ENCODE assay signal across 8 cellular contexts in genomic region chr18:53796042-53796729, GRCh38.
DNase-seq lines count a peak whose midpoint lies in the region; ATAC-seq and TF ChIP-seq lines count a peak whose summit lies in the region.

No MANE protein-coding gene starts in this region.

- H3K27ac ChIP-seq in ACC112 (ENCODE audit: low read depth, low read length) (peak overlapping the region; percentile 87), vagina (peak overlapping the region; percentile 41)

- H3K4me3 ChIP-seq in ACC112 (ENCODE audit: low read depth, low read length), result peak overlapping the region; percentile 41; the same call in 1 of the 2 replicates
- no peak overlapping the region for H3K4me3 ChIP-seq in epithelial cell of proximal tubule (ENCODE audit: low read depth, low read length)
- H3K4me3 ChIP-seq in vagina, result no peak overlapping the region

- H2AFZ ChIP-seq in ACC112 (ENCODE audit: low read length, unreplicated experiment), result peak overlapping the region; percentile 48

- no peak for TF ChIP-seq CTCF in epithelial cell of proximal tubule (conservative IDR thresholded peaks at IDR 0.05; ENCODE audit: low read depth, low read length)
- TF ChIP-seq CTCF in vagina (IDR thresholded peaks at IDR 0.05), result no peak

- TF ChIP-seq POLR2A in vagina (IDR thresholded peaks at IDR 0.05), result no peak

- DNase-seq in epithelial cell of proximal tubule (ENCODE audit: low read depth), result peak; percentile 56
- no peak for DNase-seq in vagina (ENCODE audit: extremely low spot score in 2 of 2)
- DNase-seq in iPS-NIHi11 (ENCODE audit: low spot score), result no peak
- no peak for DNase-seq in germinal center (ENCODE audit: low spot score)

- no peaks in the 10 kb centered on the region for H3K79me2 ChIP-seq in ACC112 (ENCODE audit: control insufficient read depth, insufficient read depth, low read length, unreplicated experiment)

- H3K27me3 ChIP-seq in ACC112 (ENCODE audit: insufficient read depth, low read length), result no peaks in the 10 kb centered on the region
- no peaks in the 10 kb centered on the region for H3K27me3 ChIP-seq in vagina

- intact Hi-C loops in vagina (cut with DNase I), result no loop called here

- H3K4me1 ChIP-seq in ACC112 (ENCODE audit: control insufficient read depth, insufficient read depth, low read length, unreplicated experiment), result peaks cover 27% of the 10 kb centered on the region
- H3K4me1 ChIP-seq in vagina, result no peaks in the 10 kb centered on the region

- no peaks in the 10 kb centered on the region for H3K9me3 ChIP-seq in vagina

- H3K36me3 ChIP-seq in ACC112 (ENCODE audit: insufficient read depth, low read length), result no peaks in the 10 kb centered on the region
- no peaks in the 10 kb centered on the region for H3K36me3 ChIP-seq in vagina

- ATAC-seq in GM19463 (IDR thresholded peaks at IDR 0.05; ENCODE audit: unreplicated experiment) (peak; percentile 94), HG03520 (IDR thresholded peaks at IDR 0.05; ENCODE audit: unreplicated experiment) (peak; percentile 93), GM21447 (IDR thresholded peaks at IDR 0.05; ENCODE audit: unreplicated experiment) (no peak)
